ENCODE assay signal across 8 cellular contexts in genomic region chr10:7417103-7417623, GRCh38. TPM values are rescaled to one million over a fixed set of nuclear protein-coding genes. Genes with fewer than 3 reads are reported as not detected.
DNase-seq lines count a peak whose midpoint lies in the region; ATAC-seq and TF ChIP-seq lines count a peak whose summit lies in the region.

No MANE protein-coding gene starts in this region.

- no peak for DNase-seq in CD8-positive, alpha-beta T cell
- no peak for DNase-seq in breast epithelium (ENCODE audit: low spot score in 2 of 2)
- peak; percentile 28 for DNase-seq in naive B cell
- no peak for DNase-seq in mucosa of gallbladder (ENCODE audit: low spot score)
- DNase-seq in WERI-Rb-1: no peak
- no peak for DNase-seq in iPS-NIHi7 (ENCODE audit: extremely low spot score)

- ATAC-seq in CD8-positive, alpha-beta T cell: peak; percentile 55
- peak; percentile 37 to 45 for ATAC-seq in naive B cell (ENCODE audit: low read depth in 2 of 2)
- ATAC-seq in HG02571 (IDR thresholded peaks at IDR 0.05; ENCODE audit: unreplicated experiment): no peak

- H3K9me3 ChIP-seq in CD8-positive, alpha-beta T cell (ENCODE audit: low read length): no peaks in the 10 kb centered on the region
- H3K9me3 ChIP-seq in breast epithelium: no peaks in the 10 kb centered on the region
- no peaks in the 10 kb centered on the region for H3K9me3 ChIP-seq in WERI-Rb-1 (ENCODE audit: severe bottlenecking)

- TF ChIP-seq POLR2A in breast epithelium (IDR thresholded peaks at IDR 0.05): no peak

- H3K27ac ChIP-seq in CD8-positive, alpha-beta T cell (ENCODE audit: low read depth, low read length): no peak overlapping the region
- H3K27ac ChIP-seq in breast epithelium: no peak overlapping the region
- H3K27ac ChIP-seq in WERI-Rb-1: no peak overlapping the region

- no peak overlapping the region for H3K4me3 Mint-ChIP-seq in CD8-positive, alpha-beta T cell
- peak overlapping the region in 1 of 8 donors; percentile 10 for H3K4me3 Mint-ChIP-seq in naive B cell

- H3K27me3 ChIP-seq in CD8-positive, alpha-beta T cell (ENCODE audit: insufficient read depth, low read length): no peaks in the 10 kb centered on the region
- H3K27me3 ChIP-seq in breast epithelium (peaks cover 0 to 9% of the 10 kb centered on the region in 2 donors), WERI-Rb-1 (ENCODE audit: insufficient read depth, low read depth, severe bottlenecking) (peaks cover 10% of the 10 kb centered on the region)

- POLR2A ChIA-PET in CD8-positive, alpha-beta T cell (lab: Charles Lee): no interaction called here

- no peak overlapping the region for H3K4me3 ChIP-seq in CD8-positive, alpha-beta T cell (ENCODE audit: low read depth, low read length)
- H3K4me3 ChIP-seq in breast epithelium: no peak overlapping the region
- H3K4me3 ChIP-seq in WERI-Rb-1 (ENCODE audit: low read depth, low read length): no peak overlapping the region

- no peak overlapping the region for H3K27ac Mint-ChIP-seq in CD8-positive, alpha-beta T cell
- H3K27ac Mint-ChIP-seq in naive B cell: no peak overlapping the region

- peak; percentile 43 for TF ChIP-seq RAD21 in Ishikawa (IDR thresholded peaks at IDR 0.05; ENCODE audit: low read depth)

- TF ChIP-seq EP300 in Ishikawa (IDR thresholded peaks at IDR 0.05; ENCODE audit: borderline replicate concordance): no peak

- intact Hi-C loops in CD8-positive, alpha-beta T cell (cut with DNase I, micrococcal nuclease): loop anchor here (1.0 to 10.0 kb wide), 10 partner anchors 70 to 1002 kb away; no protein-coding TSS in a partner anchor
- intact Hi-C loops in breast epithelium (cut with DNase I; ENCODE audit: low total_unique reads): no loop called here

- peak; percentile 81 for TF ChIP-seq CTCF in CD8-positive, alpha-beta T cell (IDR thresholded peaks at IDR 0.05)
- TF ChIP-seq CTCF in breast epithelium (IDR thresholded peaks at IDR 0.05): peak in 2 of 3 donors; percentile 43
- TF ChIP-seq CTCF in WERI-Rb-1 (IDR thresholded peaks at IDR 0.05; ENCODE audit: low read depth, low read length): no peak

- no peaks in the 10 kb centered on the region for H3K9me3 Mint-ChIP-seq in CD8-positive, alpha-beta T cell
- no peaks in the 10 kb centered on the region for H3K9me3 Mint-ChIP-seq in naive B cell

- H3K36me3 ChIP-seq in CD8-positive, alpha-beta T cell (ENCODE audit: insufficient read depth, low read length): no peaks in the 10 kb centered on the region
- no peaks in the 10 kb centered on the region for H3K36me3 ChIP-seq in breast epithelium
- H3K36me3 ChIP-seq in WERI-Rb-1: no peaks in the 10 kb centered on the region

- H3K4me1 ChIP-seq in CD8-positive, alpha-beta T cell (ENCODE audit: insufficient read depth, low read length): peaks cover 7% of the 10 kb centered on the region
- peaks cover 3 to 6% of the 10 kb centered on the region in 2 donors for H3K4me1 ChIP-seq in breast epithelium

- no peaks in the 10 kb centered on the region for H3K36me3 Mint-ChIP-seq in CD8-positive, alpha-beta T cell
- no peaks in the 10 kb centered on the region for H3K36me3 Mint-ChIP-seq in naive B cell

- CTCF ChIA-PET in CD8-positive, alpha-beta T cell (lab: Charles Lee): interaction anchor here (0.9 to 7.4 kb wide), 17 partner anchors 8 to 713 kb away, joined by 3 to 136 read pairs (median 3); no protein-coding TSS in a partner anchor

- H3K27me3 Mint-ChIP-seq in CD8-positive, alpha-beta T cell (ENCODE audit: low read depth): no peaks in the 10 kb centered on the region
- H3K27me3 Mint-ChIP-seq in naive B cell: peaks cover 6 to 9% (median 7%) of the 10 kb centered on the region in 3 donors

- H3K4me1 Mint-ChIP-seq in CD8-positive, alpha-beta T cell (ENCODE audit: low read depth): peaks cover 20% of the 10 kb centered on the region
- H3K4me1 Mint-ChIP-seq in naive B cell: peaks cover 1 to 8% (median 4%) of the 10 kb centered on the region in 3 donors

TF ChIP-seq in Ishikawa, 13 proteins besides CTCF, POLR2A, EP300 and RAD21:
- TF ChIP-seq TEAD4 (IDR thresholded peaks at IDR 0.05) (no peak), CEBPB (IDR thresholded peaks at IDR 0.05) (no peak), TAF1 (IDR thresholded peaks at IDR 0.05; ENCODE audit: low read depth) (no peak), CREB1 (IDR thresholded peaks at IDR 0.05; ENCODE audit: low read depth) (no peak), ZBTB7A (IDR thresholded peaks at IDR 0.05; ENCODE audit: low read depth) (no peak), MAX (IDR thresholded peaks at IDR 0.05) (no peak)

RNA-seq across cellular contexts. Expression of gene SFMBT2, which starts 6.3 kb away (rescaled TPM):
- total RNA-seq in CD8-positive, alpha-beta T cell: 10 to 100 TPM; 27.5 to 30.3 TPM
- total RNA-seq in breast epithelium (10 to 100 TPM in 2 of 3 donors, 1 to 10 TPM in 1; 3.5 to 32.8 (median 22.8) TPM), mucosa of gallbladder (19.8 TPM)
- polyA plus RNA-seq in naive B cell (ENCODE audit: low read depth in 6 of 6): 1 to 10 TPM in 5 of 6 donors, not detected in 1; 1.0 to 2.3 (median 2.0) TPM
